In genomic region chr17:78421534-78422266, GRCh38 we compare ENCODE assay signal across 1 cellular context.
A peak's percentile ranks its signal among the peaks of the same experiment; 100 is the strongest.
TF ChIP-seq lines count a peak whose summit lies in the region.

No MANE protein-coding gene starts in this region.

TF ChIP-seq in HepG2, 621 proteins besides CTCF, POLR2A, EP300 and RAD21 (continued from another document and continues in another):
- TF ChIP-seq TFE3 (CRISPR knock-in tag; IDR thresholded peaks at IDR 0.05) (peak; percentile 86), ZNF343 (CRISPR knock-in tag; IDR thresholded peaks at IDR 0.05) (peak; percentile 77), MBD4 (IDR thresholded peaks at IDR 0.05; ENCODE audit: borderline replicate concordance, low read length) (peak; percentile 66; the same call in 1 of the 2 replicates), CREB1 (IDR thresholded peaks at IDR 0.05) (no peak; the same call in 1 of the 2 replicates), CREB1 (CRISPR knock-in tag; IDR thresholded peaks at IDR 0.05) (peak; percentile 62), AGO1 (IDR thresholded peaks at IDR 0.05; ENCODE audit: low read depth, low read length, poor library complexity, severe bottlenecking) (no peak), ZNF776 (CRISPR knock-in tag; IDR thresholded peaks at IDR 0.05) (0 out of 2 replicates have a peak, but pooled peaks have one; percentile 70), HNRNPH1 (optimal IDR thresholded peaks at IDR 0.05; ENCODE audit: low read depth, low read length) (no peak), REPIN1 (CRISPR knock-in tag; IDR thresholded peaks at IDR 0.05; ENCODE audit: borderline replicate concordance, low read depth) (peak; percentile 91), CAMTA2 (CRISPR knock-in tag; IDR thresholded peaks at IDR 0.05; ENCODE audit: borderline replicate concordance) (peak; percentile 79; the same call in 1 of the 2 replicates), ZBTB1 (CRISPR knock-in tag; IDR thresholded peaks at IDR 0.05; ENCODE audit: borderline replicate concordance) (peak; percentile 37; the same call in 1 of the 2 replicates), HIVEP1 (CRISPR knock-in tag; IDR thresholded peaks at IDR 0.05) (peak; percentile 94; the same call in 1 of the 2 replicates), SP1 (IDR thresholded peaks at IDR 0.05) (no peak), SP1 (CRISPR knock-in tag; IDR thresholded peaks at IDR 0.05) (peak; percentile 12; the same call in 1 of the 2 replicates), ZNF496 (CRISPR knock-in tag; IDR thresholded peaks at IDR 0.05; ENCODE audit: insufficient replicate concordance) (no peak), ZNF101 (CRISPR knock-in tag; IDR thresholded peaks at IDR 0.05; ENCODE audit: borderline replicate concordance, low read depth) (0 out of 2 replicates have a peak, but pooled peaks have one; percentile 85), THYN1 (CRISPR knock-in tag; IDR thresholded peaks at IDR 0.05; ENCODE audit: borderline replicate concordance, low read depth) (no peak; the same call in 1 of the 2 replicates), BRCA1 (CRISPR knock-in tag; IDR thresholded peaks at IDR 0.05) (no peak), PPARG (CRISPR knock-in tag; conservative IDR thresholded peaks at IDR 0.05) (peak; percentile 94), IKZF4 (CRISPR knock-in tag; IDR thresholded peaks at IDR 0.05; ENCODE audit: borderline replicate concordance, low read depth, not compliant biosample characterization) (peak; percentile 37), ZSCAN5A (CRISPR knock-in tag; IDR thresholded peaks at IDR 0.05; ENCODE audit: borderline replicate concordance) (peak; percentile 93; the same call in 1 of the 2 replicates), ZNF777 (CRISPR knock-in tag; IDR thresholded peaks at IDR 0.05) (peak; percentile 29; the same call in 1 of the 2 replicates), ZC3H13 (CRISPR knock-in tag; IDR thresholded peaks at IDR 0.05) (peak; percentile 19; the same call in 1 of the 2 replicates), REST (IDR thresholded peaks at IDR 0.05; ENCODE audit: borderline replicate concordance in 1 of 2, low read depth in 1 of 2, low read length in 2 of 2) (peak in 1 of 2 experiments; percentile 81; a peak in 2 of 4 replicates), PCBP1 (IDR thresholded peaks at IDR 0.05; ENCODE audit: borderline replicate concordance, low read depth, low read length) (no peak), MYNN (CRISPR knock-in tag; IDR thresholded peaks at IDR 0.05; ENCODE audit: low read depth) (no peak), ZBTB20 (CRISPR knock-in tag; IDR thresholded peaks at IDR 0.05; ENCODE audit: borderline replicate concordance, low read depth) (peak; percentile 39; the same call in 1 of the 2 replicates), ZNF883 (CRISPR knock-in tag; IDR thresholded peaks at IDR 0.05; ENCODE audit: not compliant biosample characterization) (peak; percentile 32), NR2F2 (IDR thresholded peaks at IDR 0.05; ENCODE audit: borderline replicate concordance, low read depth) (peak; percentile 96), ZNF563 (CRISPR knock-in tag; IDR thresholded peaks at IDR 0.05) (peak; percentile 87), PRDM4 (CRISPR knock-in tag; IDR thresholded peaks at IDR 0.05; ENCODE audit: borderline replicate concordance) (no peak), IRF2 (CRISPR knock-in tag; IDR thresholded peaks at IDR 0.05) (peak; percentile 92)
- TF ChIP-seq, protein P1, sequence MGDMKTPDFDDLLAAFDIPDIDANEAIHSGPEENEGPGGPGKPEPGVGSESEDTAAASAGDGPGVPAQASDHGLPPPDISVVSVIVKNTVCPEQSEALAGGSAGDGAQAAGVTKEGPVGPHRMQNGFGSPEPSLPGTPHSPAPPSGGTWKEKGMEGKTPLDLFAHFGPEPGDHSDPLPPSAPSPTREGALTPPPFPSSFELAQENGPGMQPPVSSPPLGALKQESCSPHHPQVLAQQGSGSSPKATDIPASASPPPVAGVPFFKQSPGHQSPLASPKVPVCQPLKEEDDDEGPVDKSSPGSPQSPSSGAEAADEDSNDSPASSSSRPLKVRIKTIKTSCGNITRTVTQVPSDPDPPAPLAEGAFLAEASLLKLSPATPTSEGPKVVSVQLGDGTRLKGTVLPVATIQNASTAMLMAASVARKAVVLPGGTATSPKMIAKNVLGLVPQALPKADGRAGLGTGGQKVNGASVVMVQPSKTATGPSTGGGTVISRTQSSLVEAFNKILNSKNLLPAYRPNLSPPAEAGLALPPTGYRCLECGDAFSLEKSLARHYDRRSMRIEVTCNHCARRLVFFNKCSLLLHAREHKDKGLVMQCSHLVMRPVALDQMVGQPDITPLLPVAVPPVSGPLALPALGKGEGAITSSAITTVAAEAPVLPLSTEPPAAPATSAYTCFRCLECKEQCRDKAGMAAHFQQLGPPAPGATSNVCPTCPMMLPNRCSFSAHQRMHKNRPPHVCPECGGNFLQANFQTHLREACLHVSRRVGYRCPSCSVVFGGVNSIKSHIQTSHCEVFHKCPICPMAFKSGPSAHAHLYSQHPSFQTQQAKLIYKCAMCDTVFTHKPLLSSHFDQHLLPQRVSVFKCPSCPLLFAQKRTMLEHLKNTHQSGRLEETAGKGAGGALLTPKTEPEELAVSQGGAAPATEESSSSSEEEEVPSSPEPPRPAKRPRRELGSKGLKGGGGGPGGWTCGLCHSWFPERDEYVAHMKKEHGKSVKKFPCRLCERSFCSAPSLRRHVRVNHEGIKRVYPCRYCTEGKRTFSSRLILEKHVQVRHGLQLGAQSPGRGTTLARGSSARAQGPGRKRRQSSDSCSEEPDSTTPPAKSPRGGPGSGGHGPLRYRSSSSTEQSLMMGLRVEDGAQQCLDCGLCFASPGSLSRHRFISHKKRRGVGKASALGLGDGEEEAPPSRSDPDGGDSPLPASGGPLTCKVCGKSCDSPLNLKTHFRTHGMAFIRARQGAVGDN (CRISPR knock-in tag; IDR thresholded peaks at IDR 0.05): peak; percentile 76
- TF ChIP-seq, protein P2, sequence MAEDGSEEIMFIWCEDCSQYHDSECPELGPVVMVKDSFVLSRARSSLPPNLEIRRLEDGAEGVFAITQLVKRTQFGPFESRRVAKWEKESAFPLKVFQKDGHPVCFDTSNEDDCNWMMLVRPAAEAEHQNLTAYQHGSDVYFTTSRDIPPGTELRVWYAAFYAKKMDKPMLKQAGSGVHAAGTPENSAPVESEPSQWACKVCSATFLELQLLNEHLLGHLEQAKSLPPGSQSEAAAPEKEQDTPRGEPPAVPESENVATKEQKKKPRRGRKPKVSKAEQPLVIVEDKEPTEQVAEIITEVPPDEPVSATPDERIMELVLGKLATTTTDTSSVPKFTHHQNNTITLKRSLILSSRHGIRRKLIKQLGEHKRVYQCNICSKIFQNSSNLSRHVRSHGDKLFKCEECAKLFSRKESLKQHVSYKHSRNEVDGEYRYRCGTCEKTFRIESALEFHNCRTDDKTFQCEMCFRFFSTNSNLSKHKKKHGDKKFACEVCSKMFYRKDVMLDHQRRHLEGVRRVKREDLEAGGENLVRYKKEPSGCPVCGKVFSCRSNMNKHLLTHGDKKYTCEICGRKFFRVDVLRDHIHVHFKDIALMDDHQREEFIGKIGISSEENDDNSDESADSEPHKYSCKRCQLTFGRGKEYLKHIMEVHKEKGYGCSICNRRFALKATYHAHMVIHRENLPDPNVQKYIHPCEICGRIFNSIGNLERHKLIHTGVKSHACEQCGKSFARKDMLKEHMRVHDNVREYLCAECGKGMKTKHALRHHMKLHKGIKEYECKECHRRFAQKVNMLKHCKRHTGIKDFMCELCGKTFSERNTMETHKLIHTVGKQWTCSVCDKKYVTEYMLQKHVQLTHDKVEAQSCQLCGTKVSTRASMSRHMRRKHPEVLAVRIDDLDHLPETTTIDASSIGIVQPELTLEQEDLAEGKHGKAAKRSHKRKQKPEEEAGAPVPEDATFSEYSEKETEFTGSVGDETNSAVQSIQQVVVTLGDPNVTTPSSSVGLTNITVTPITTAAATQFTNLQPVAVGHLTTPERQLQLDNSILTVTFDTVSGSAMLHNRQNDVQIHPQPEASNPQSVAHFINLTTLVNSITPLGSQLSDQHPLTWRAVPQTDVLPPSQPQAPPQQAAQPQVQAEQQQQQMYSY (CRISPR knock-in tag; IDR thresholded peaks at IDR 0.05): no peak
- TF ChIP-seq, protein P3, sequence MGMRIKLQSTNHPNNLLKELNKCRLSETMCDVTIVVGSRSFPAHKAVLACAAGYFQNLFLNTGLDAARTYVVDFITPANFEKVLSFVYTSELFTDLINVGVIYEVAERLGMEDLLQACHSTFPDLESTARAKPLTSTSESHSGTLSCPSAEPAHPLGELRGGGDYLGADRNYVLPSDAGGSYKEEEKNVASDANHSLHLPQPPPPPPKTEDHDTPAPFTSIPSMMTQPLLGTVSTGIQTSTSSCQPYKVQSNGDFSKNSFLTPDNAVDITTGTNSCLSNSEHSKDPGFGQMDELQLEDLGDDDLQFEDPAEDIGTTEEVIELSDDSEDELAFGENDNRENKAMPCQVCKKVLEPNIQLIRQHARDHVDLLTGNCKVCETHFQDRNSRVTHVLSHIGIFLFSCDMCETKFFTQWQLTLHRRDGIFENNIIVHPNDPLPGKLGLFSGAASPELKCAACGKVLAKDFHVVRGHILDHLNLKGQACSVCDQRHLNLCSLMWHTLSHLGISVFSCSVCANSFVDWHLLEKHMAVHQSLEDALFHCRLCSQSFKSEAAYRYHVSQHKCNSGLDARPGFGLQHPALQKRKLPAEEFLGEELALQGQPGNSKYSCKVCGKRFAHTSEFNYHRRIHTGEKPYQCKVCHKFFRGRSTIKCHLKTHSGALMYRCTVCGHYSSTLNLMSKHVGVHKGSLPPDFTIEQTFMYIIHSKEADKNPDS (CRISPR knock-in tag; IDR thresholded peaks at IDR 0.05): no peak
- TF ChIP-seq, protein P4, sequence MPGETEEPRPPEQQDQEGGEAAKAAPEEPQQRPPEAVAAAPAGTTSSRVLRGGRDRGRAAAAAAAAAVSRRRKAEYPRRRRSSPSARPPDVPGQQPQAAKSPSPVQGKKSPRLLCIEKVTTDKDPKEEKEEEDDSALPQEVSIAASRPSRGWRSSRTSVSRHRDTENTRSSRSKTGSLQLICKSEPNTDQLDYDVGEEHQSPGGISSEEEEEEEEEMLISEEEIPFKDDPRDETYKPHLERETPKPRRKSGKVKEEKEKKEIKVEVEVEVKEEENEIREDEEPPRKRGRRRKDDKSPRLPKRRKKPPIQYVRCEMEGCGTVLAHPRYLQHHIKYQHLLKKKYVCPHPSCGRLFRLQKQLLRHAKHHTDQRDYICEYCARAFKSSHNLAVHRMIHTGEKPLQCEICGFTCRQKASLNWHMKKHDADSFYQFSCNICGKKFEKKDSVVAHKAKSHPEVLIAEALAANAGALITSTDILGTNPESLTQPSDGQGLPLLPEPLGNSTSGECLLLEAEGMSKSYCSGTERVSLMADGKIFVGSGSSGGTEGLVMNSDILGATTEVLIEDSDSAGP (CRISPR knock-in tag; IDR thresholded peaks at IDR 0.05; ENCODE audit: borderline replicate concordance): peak; percentile 96
